ENCODE assay signal across 34 cellular contexts in genomic region chr2:173146590-173146989, GRCh38.
A peak's percentile ranks its signal among the peaks of the same experiment; 100 is the strongest.
DNase-seq lines count a peak whose midpoint lies in the region; ATAC-seq, FAIRE-seq and TF ChIP-seq lines count a peak whose summit lies in the region.
"Had no signal": no experiment of that assay in that cellular context is flagged by ENCODE, and none has a peak within 500 bp of the region (broad histone marks: within the 10 kb centered on the region; RNA-seq: fewer than 3 reads in every experiment).

No MANE protein-coding gene starts in this region.

- DNase-seq in GM19239 (ENCODE audit: insufficient read length, low spot score) (no peak), RWPE2 (ENCODE audit: low spot score) (no peak), epithelial cell of prostate (ENCODE audit: low read depth, low spot score) (no peak), RPMI8226 (no peak), head of caudate nucleus (no peak)
- no peak for DNase-seq in natural killer cell treated with Interleukin-12 subunit alpha and Interleukin-12 subunit beta and Interleukin-15 and Interleukin-18, amount 100 ng/mL, for 72 hours (ENCODE audit: low spot score)
- DNase-seq in activated effector memory CD4-positive, alpha-beta T cell treated with anti-CD3 and anti-CD28 coated beads, Interleukin-2, amount 50 U/mL, for 16 hours: no peak
- DNase-seq: activated CD4-positive, alpha-beta memory T cell treated with anti-CD3 and anti-CD28 coated beads for 36 hours; activated CD4-positive, alpha-beta T cell treated with anti-CD3 and anti-CD28 coated beads for 1 hour; amniotic stem cell; brain microvascular endothelial cell; Caco-2; DMS79 treated with DMSO at 0.1 percent for 48 hours; effector memory CD4-positive, alpha-beta T cell; erythroblast; left cardiac atrium; NCI-H1417; NCI-H2081; NCI-H2227 treated with DMSO at 0.1 percent for 48 hours; NCI-H526; OCI-M1; Right ventricle myocardium superior; stimulated activated naive B cell treated with anti-CD40 and anti-IgM and Interleukin-4, amounts not matched to agents 10 μg/mL and 1 μg/mL and 100 μg/mL, for 72 hours; substantia nigra; T-helper 2 cell had no signal

- peak overlapping the region; percentile 89 to 98 for H3K27ac Mint-ChIP-seq in natural killer cell treated with Interleukin-12 subunit alpha and Interleukin-12 subunit beta and Interleukin-15 and Interleukin-18, amount 100 ng/mL, for 72 hours
- H3K27ac Mint-ChIP-seq: activated CD4-positive, alpha-beta memory T cell treated with anti-CD3 and anti-CD28 coated beads for 36 hours; activated naive CD4-positive, alpha-beta T cell treated with anti-CD3 and anti-CD28 coated beads, Interleukin-2, amount 50 U/mL, for 24 hours; nephron; stimulated activated naive B cell treated with anti-CD40 and anti-IgM and Interleukin-4, amounts not matched to agents 10 μg/mL and 1 μg/mL and 100 μg/mL, for 72 hours; type B pancreatic cell had no signal

- H3K9me3 Mint-ChIP-seq in natural killer cell treated with Interleukin-12 subunit alpha and Interleukin-12 subunit beta and Interleukin-15 and Interleukin-18, amount 100 ng/mL, for 72 hours: peaks cover 5% of the 10 kb centered on the region
- H3K9me3 Mint-ChIP-seq: type B pancreatic cell had no signal

- peaks cover 22% of the 10 kb centered on the region for H3K36me3 Mint-ChIP-seq in natural killer cell treated with Interleukin-12 subunit alpha and Interleukin-12 subunit beta and Interleukin-15 and Interleukin-18, amount 100 ng/mL, for 72 hours
- H3K36me3 Mint-ChIP-seq: activated CD4-positive, alpha-beta memory T cell treated with anti-CD3 and anti-CD28 coated beads for 36 hours had no signal

- H3K27me3 Mint-ChIP-seq in natural killer cell treated with Interleukin-12 subunit alpha and Interleukin-12 subunit beta and Interleukin-15 and Interleukin-18, amount 100 ng/mL, for 72 hours: no peaks in the 10 kb centered on the region
- H3K27me3 Mint-ChIP-seq: stimulated activated naive B cell treated with anti-CD40 and anti-IgM and Interleukin-4, amounts not matched to agents 10 μg/mL and 1 μg/mL and 100 μg/mL, for 72 hours; type B pancreatic cell had no signal

- peaks cover 12% of the 10 kb centered on the region; the same call in 1 of the 2 replicates for H3K36me3 ChIP-seq in RWPE2 (ENCODE audit: low read depth)
- H3K36me3 ChIP-seq: brain microvascular endothelial cell had no signal

- FAIRE-seq in GM19239 (lab: Jason Lieb, UNC): peak; percentile 44
- FAIRE-seq: frontal cortex had no signal

- intact Hi-C loops in head of caudate nucleus (cut with DNase I): no loop called here

- peaks cover 53% of the 10 kb centered on the region for H3K4me1 ChIP-seq in RWPE2 (ENCODE audit: insufficient read depth, poor library complexity, severe bottlenecking)
- H3K4me1 ChIP-seq: Caco-2 had no signal

- peaks cover 2% of the 10 kb centered on the region for H3K9me3 ChIP-seq in RWPE2 (ENCODE audit: severe bottlenecking)

- no peak for TF ChIP-seq CTCF in RWPE2 (IDR thresholded peaks at IDR 0.05; ENCODE audit: poor library complexity, severe bottlenecking)

- H3K27ac ChIP-seq in RWPE2 (ENCODE audit: poor library complexity, severe bottlenecking): peak overlapping the region; percentile 98
- H3K27ac ChIP-seq in epithelial cell of prostate: peak overlapping the region; percentile 8
- H3K27ac ChIP-seq: brain microvascular endothelial cell, C4-2B, coronary artery, hepatocyte, KMS-11 had no signal

- H3K4me3 ChIP-seq in RWPE2 (ENCODE audit: severe bottlenecking): no peak overlapping the region
- H3K4me3 ChIP-seq: coronary artery, hepatocyte, lung had no signal

- H3K4me3 Mint-ChIP-seq in natural killer cell treated with Interleukin-12 subunit alpha and Interleukin-12 subunit beta and Interleukin-15 and Interleukin-18, amount 100 ng/mL, for 72 hours: peak overlapping the region; percentile 71
- H3K4me3 Mint-ChIP-seq: activated CD4-positive, alpha-beta memory T cell treated with anti-CD3 and anti-CD28 coated beads for 36 hours; activated naive CD4-positive, alpha-beta T cell treated with anti-CD3 and anti-CD28 coated beads, Interleukin-2, amount 50 U/mL, for 24 hours; nephron; stimulated activated naive B cell treated with anti-CD40 and anti-IgM and Interleukin-4, amounts not matched to agents 10 μg/mL and 1 μg/mL and 100 μg/mL, for 72 hours; type B pancreatic cell had no signal

- no peak for ATAC-seq in RWPE2 (ENCODE audit: low read depth)
- peak; percentile 69 to 83 for ATAC-seq in natural killer cell treated with Interleukin-12 subunit alpha and Interleukin-12 subunit beta and Interleukin-15 and Interleukin-18, amount 100 ng/mL, for 72 hours
- ATAC-seq: left cardiac atrium; stimulated activated naive B cell treated with anti-CD40 and anti-IgM and Interleukin-4, amounts not matched to agents 10 μg/mL and 1 μg/mL and 100 μg/mL, for 72 hours had no signal

- H3K27me3 ChIP-seq in RWPE2 (ENCODE audit: insufficient read depth, poor library complexity, severe bottlenecking): no peaks in the 10 kb centered on the region
- H3K27me3 ChIP-seq: brain microvascular endothelial cell, hepatocyte had no signal

- peaks cover 52 to 68% of the 10 kb centered on the region in 2 donors for H3K4me1 Mint-ChIP-seq in natural killer cell treated with Interleukin-12 subunit alpha and Interleukin-12 subunit beta and Interleukin-15 and Interleukin-18, amount 100 ng/mL, for 72 hours (ENCODE audit: low read depth in 2 of 2)
